11 cellular contexts compared by ENCODE assay signal in genomic region chr4:12118651-12119213, GRCh38.
A peak's percentile ranks its signal among the peaks of the same experiment; 100 is the strongest.
DNase-seq lines count a peak whose midpoint lies in the region; ATAC-seq and TF ChIP-seq lines count a peak whose summit lies in the region.
"Had no signal": no experiment of that assay in that cellular context is flagged by ENCODE, and none has a peak within 500 bp of the region (broad histone marks: within the 10 kb centered on the region; RNA-seq: fewer than 3 reads in every experiment).

No MANE protein-coding gene starts in this region.

- H3K27ac Mint-ChIP-seq in H9 = no peak overlapping the region
- H3K27ac Mint-ChIP-seq: activated T-helper 1 cell treated with anti-CD3 and anti-CD28 coated beads, Interleukin-12 subunit alpha, Interleukin-12 subunit beta, Interleukin-2, Interleukin-4 antibody, amounts not matched to agents 30 ng/mL and 10 ng/mL and 1 ng/mL, durations not matched to agents 14 hours and 24 hours and 36 hours had no signal

- H3K4me2 ChIP-seq in fibroblast of lung (ENCODE audit: extremely low read depth, insufficient read depth, low read length) (no peak overlapping the region), H9 (ENCODE audit: insufficient read depth, insufficient read length, low read length) (no peak overlapping the region)
- H3K4me2 ChIP-seq: SK-N-SH had no signal

- no peak overlapping the region for H3K4ac ChIP-seq in H9 (ENCODE audit: low read depth, low read length)

- H2BK120ac ChIP-seq in H9 (ENCODE audit: low read depth, low read length, poor library complexity, severe bottlenecking) = no peak overlapping the region

- TF ChIP-seq POLR2A in tibial nerve (IDR thresholded peaks at IDR 0.05) = no peak

- H2BK20ac ChIP-seq in H9 (ENCODE audit: low read depth, low read length, poor library complexity, severe bottlenecking) = no peak overlapping the region

- ATAC-seq in GM18498 (IDR thresholded peaks at IDR 0.05; ENCODE audit: unreplicated experiment) (peak; percentile 92), GM21529 (IDR thresholded peaks at IDR 0.05; ENCODE audit: unreplicated experiment) (peak; percentile 93), HG03558 (IDR thresholded peaks at IDR 0.05; ENCODE audit: extremely low read depth, unreplicated experiment) (peak; percentile 67)

- no peak overlapping the region for H3K4me3 Mint-ChIP-seq in H9
- H3K4me3 Mint-ChIP-seq: activated T-helper 1 cell treated with anti-CD3 and anti-CD28 coated beads, Interleukin-12 subunit alpha, Interleukin-12 subunit beta, Interleukin-2, Interleukin-4 antibody, amounts not matched to agents 30 ng/mL and 10 ng/mL and 1 ng/mL, durations not matched to agents 14 hours and 24 hours and 36 hours had no signal

- H3K18ac ChIP-seq in H9 (ENCODE audit: insufficient read length, low read depth, low read length) = no peak overlapping the region

- H4K5ac ChIP-seq in H9 (ENCODE audit: insufficient read length, low read depth, low read length) = no peak overlapping the region

- no peak overlapping the region for H2BK15ac ChIP-seq in H9 (ENCODE audit: low read depth, low read length)

- TF ChIP-seq EP300 in tibial nerve (IDR thresholded peaks at IDR 0.05) = peak in 1 of 2 donors; percentile 56

- H3K56ac ChIP-seq in H9 (ENCODE audit: insufficient read length, low read depth, low read length) = no peak overlapping the region

- H3K4me3 ChIP-seq in fibroblast of lung (replicated peaks in 1 of 4; ENCODE audit: control extremely low read depth in 1 of 4, insufficient read depth in 1 of 4, low read depth in 3 of 4, low read length in 4 of 4) = no peak overlapping the region
- no peak overlapping the region for H3K4me3 ChIP-seq in tibial nerve

- H3K36me3 Mint-ChIP-seq in H9 (ENCODE audit: insufficient read depth in 1 of 3, low read depth in 3 of 3) = peaks cover 3 to 28% (median 6%) of the 10 kb centered on the region in 3 experiments

- no peak overlapping the region for H4K91ac ChIP-seq in H9 (ENCODE audit: insufficient read length, low read depth, low read length)

- no peak overlapping the region for H3K27ac ChIP-seq in fibroblast of lung (ENCODE audit: insufficient read depth, low read length)
- no peak overlapping the region for H3K27ac ChIP-seq in tibial nerve
- no peak overlapping the region for H3K27ac ChIP-seq in H9 (ENCODE audit: insufficient read length, low read depth, low read length)

- no peaks in the 10 kb centered on the region for H4K20me1 ChIP-seq in fibroblast of lung (ENCODE audit: control insufficient read depth, extremely low read depth, insufficient read depth, low read length)
- H4K20me1 ChIP-seq in H9 (ENCODE audit: control insufficient read depth, insufficient read depth, insufficient read length) = no peaks in the 10 kb centered on the region

- H4K8ac ChIP-seq in H9 (replicated peaks; ENCODE audit: insufficient read length, low read depth, low read length) = no peak overlapping the region

- H3K4me1 Mint-ChIP-seq in H9 = peaks cover 0 to 6% of the 10 kb centered on the region in 2 experiments; a peak in 1 of 4 replicates

- no peaks in the 10 kb centered on the region for H3K79me1 ChIP-seq in H9 (ENCODE audit: insufficient read depth, low read depth, low read length, poor library complexity, severe bottlenecking)

- H3K4me1 ChIP-seq in fibroblast of lung (ENCODE audit: control insufficient read depth, extremely low read depth, insufficient read depth, low read length) (no peaks in the 10 kb centered on the region), tibial nerve (no peaks in the 10 kb centered on the region), H9 (ENCODE audit: insufficient read depth, low read length) (no peaks in the 10 kb centered on the region)

- WGBS in tibial nerve, 2 donors = 49 to 65% methylated on average over 2 of the region's 2 CpGs
- WGBS in H9 (ENCODE audit: extremely low coverage, insufficient read length, low lambda C conversion rate) = no CpG with 5 or more reads among the region's 2 CpGs

- DNase-seq in fibroblast of lung (ENCODE audit: low read depth in 2 of 2) (peak; percentile 0 to 53), tibial nerve (ENCODE audit: low spot score in 2 of 2) (no peak), H9 (no peak), NCI-H1048 (lab: John Stamatoyannopoulos, UW) (no peak), NCI-H2029 (lab: John Stamatoyannopoulos, UW) (no peak)
- DNase-seq: C1 segment of cervical spinal cord, SK-N-SH had no signal

- H3K9me3 Mint-ChIP-seq in H9 = peaks cover 21 to 26% of the 10 kb centered on the region in 2 experiments

- H3K23ac ChIP-seq in H9 (ENCODE audit: insufficient read length, low read depth, low read length) = no peak overlapping the region

- TF ChIP-seq CTCF in fibroblast of lung (conservative IDR thresholded peaks at IDR 0.05 in 1 of 2, IDR thresholded peaks at IDR 0.05 in 1 of 2; ENCODE audit: low read depth in 1 of 2, low read length in 2 of 2) (no peak), tibial nerve (IDR thresholded peaks at IDR 0.05) (no peak), H9 (conservative IDR thresholded peaks at IDR 0.05) (no peak)

- H3K14ac ChIP-seq in H9 (ENCODE audit: insufficient read depth, low read length) = no peak overlapping the region

- H3K9me3 ChIP-seq in fibroblast of lung (ENCODE audit: control insufficient read depth, insufficient read depth, low read depth, low read length) (no peaks in the 10 kb centered on the region), tibial nerve (peaks cover 0 to 18% (median 6%) of the 10 kb centered on the region in 4 donors), H9 (ENCODE audit: control insufficient read depth, low read depth, low read length) (no peaks in the 10 kb centered on the region)
- H3K9me3 ChIP-seq: SK-N-SH had no signal

- H2AFZ ChIP-seq in fibroblast of lung (ENCODE audit: low read length) = no peak overlapping the region
- no peak overlapping the region for H2AFZ ChIP-seq in H9 (ENCODE audit: low read length)

- no peaks in the 10 kb centered on the region for H3K27me3 Mint-ChIP-seq in H9 (ENCODE audit: low read depth)

- H2BK12ac ChIP-seq in H9 (ENCODE audit: insufficient read length, low read depth, low read length) = no peak overlapping the region

- H3K36me3 ChIP-seq in fibroblast of lung (ENCODE audit: control insufficient read depth, insufficient read depth, low read length) = no peaks in the 10 kb centered on the region
- no peaks in the 10 kb centered on the region for H3K36me3 ChIP-seq in tibial nerve

- no peaks in the 10 kb centered on the region for H3K27me3 ChIP-seq in fibroblast of lung (ENCODE audit: control insufficient read depth, insufficient read depth, low read length)
- H3K27me3 ChIP-seq in tibial nerve = no peaks in the 10 kb centered on the region
- no peaks in the 10 kb centered on the region for H3K27me3 ChIP-seq in H9 (ENCODE audit: insufficient read depth, low read length)

- no peak overlapping the region for H3T11ph ChIP-seq in H9 (ENCODE audit: low read length)

- no peaks in the 10 kb centered on the region for H3K79me2 ChIP-seq in fibroblast of lung (ENCODE audit: control insufficient read depth, insufficient read depth, low read length)
- H3K79me2 ChIP-seq in H9 (ENCODE audit: insufficient read depth, low read length) = no peaks in the 10 kb centered on the region

- H3K23me2 ChIP-seq in H9 (ENCODE audit: insufficient read length, low read depth, low read length, poor library complexity, severe bottlenecking) = no peaks in the 10 kb centered on the region

- H3K9ac ChIP-seq in fibroblast of lung (ENCODE audit: insufficient read depth, low read length) (no peak overlapping the region), H9 (ENCODE audit: extremely low read depth, insufficient read length, low read length) (no peak overlapping the region)
- H3K9ac ChIP-seq: SK-N-SH had no signal

- H2BK5ac ChIP-seq in H9 (ENCODE audit: insufficient read length, low read length) = no peak overlapping the region

- H2AK5ac ChIP-seq in H9 (ENCODE audit: insufficient read length, low read length) = no peak overlapping the region

Comparison
In these comparisons a context has a peak if more than half of its experiments do, and no peak if none do; other contexts are left out.
1. DNase-seq: peak in fibroblast of lung (2 of 2); none in tibial nerve (0 of 2), H9 (single experiment), NCI-H1048 (single experiment) and NCI-H2029 (single experiment).
2. Peak in every context shown above with its lines, with median percentiles within 50 percentile points of each other: ATAC-seq.